In the genomic region with DNA sequence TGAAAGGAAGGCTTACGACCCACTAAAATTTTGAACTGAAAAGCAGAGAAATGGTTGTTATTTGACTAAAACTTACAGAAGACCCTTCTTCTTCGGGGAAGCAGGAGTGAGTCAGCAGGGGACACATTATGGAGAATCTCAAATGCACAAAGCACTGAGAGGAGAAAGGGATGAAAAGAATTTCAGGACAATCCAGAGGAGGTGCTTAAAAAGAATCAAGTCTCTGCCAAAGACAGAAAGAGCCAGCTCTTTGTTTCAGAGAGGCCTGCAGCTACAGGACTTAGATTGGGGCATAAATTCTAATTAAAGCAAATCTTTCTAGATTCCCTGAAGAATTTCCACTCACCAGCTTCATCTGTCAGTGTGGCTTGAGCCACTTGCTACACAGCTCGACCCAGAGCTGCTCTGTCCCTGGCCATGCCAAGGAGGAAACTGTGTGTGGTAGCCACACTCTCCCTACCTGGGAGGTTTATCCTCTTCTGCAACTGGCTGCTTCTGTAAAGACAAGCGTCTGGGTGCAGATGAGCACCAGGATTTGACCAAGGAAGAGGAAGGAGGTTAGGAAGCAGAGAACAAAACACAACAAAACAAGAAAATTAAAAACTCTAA, we compare ENCODE assay signal across 18 cellular contexts.
DNase-seq lines count a peak whose midpoint lies in the region; ATAC-seq and TF ChIP-seq lines count a peak whose summit lies in the region.
"Had no signal": no experiment of that assay in that cellular context is flagged by ENCODE, and none has a peak within 500 bp of the region (broad histone marks: within the 10 kb centered on the region; RNA-seq: fewer than 3 reads in every experiment).

No MANE protein-coding gene starts in this region.

- POLR2A ChIA-PET in SK-N-SH (lab: Yijun Ruan, JAX), result interaction anchor here (0.7 kb wide), 1 partner anchor 660 kb away, joined by 3 read pairs; no protein-coding TSS in a partner anchor

- no peaks in the 10 kb centered on the region for H3K36me3 ChIP-seq in GM23338 (ENCODE audit: insufficient read depth)
- H3K36me3 ChIP-seq in SK-N-SH (replicated peaks in 1 of 2; ENCODE audit: control insufficient read depth in 1 of 2, insufficient read depth in 2 of 2, low read length in 1 of 2), result no peaks in the 10 kb centered on the region
- H3K36me3 ChIP-seq in neuron (ENCODE audit: insufficient read depth, low read length), result no peaks in the 10 kb centered on the region
- H3K36me3 ChIP-seq in thyroid gland, result no peaks in the 10 kb centered on the region
- H3K36me3 ChIP-seq: vagina had no signal

- CTCF ChIA-PET in SK-N-SH (lab: Yijun Ruan, JAX), result no interaction called here

- H3K9me2 ChIP-seq in GM23338 (ENCODE audit: insufficient read depth), result 0 out of 2 replicates have a peak, but pooled peaks cover 5% of the 10 kb centered on the region
- H3K9me2 ChIP-seq in SK-N-SH, result no peaks in the 10 kb centered on the region

- no peak for TF ChIP-seq POLR2A in thyroid gland (IDR thresholded peaks at IDR 0.05)

- WGBS in SK-N-SH (ENCODE audit: low lambda C conversion rate), result 49% methylated on average over 4 of the region's 4 CpGs
- WGBS in thyroid gland, 2 donors, result 57 to 70% methylated on average over 4 of the region's 4 CpGs

- H3K9me3 ChIP-seq in SK-N-SH (no peaks in the 10 kb centered on the region), neuron (ENCODE audit: low read length) (peaks cover 3% of the 10 kb centered on the region), thyroid gland (no peaks in the 10 kb centered on the region)
- H3K9me3 ChIP-seq: vagina had no signal

- H3K27ac Mint-ChIP-seq in GM23338, result peak overlapping the region; percentile 85
- H3K27ac Mint-ChIP-seq in glutamatergic neuron (ENCODE audit: unreplicated experiment), result peak overlapping the region; percentile 44
- H3K27ac Mint-ChIP-seq in stimulated activated naive CD8-positive, alpha-beta T cell treated with anti-CD3 and anti-CD28 coated beads, Interleukin-15, amount 100 ng/mL, for 72 hours, result no peak overlapping the region

- TF ChIP-seq CTCF in GM23338 (conservative IDR thresholded peaks at IDR 0.05; ENCODE audit: low read depth in 2 of 2) (no peak), SK-N-SH (IDR thresholded peaks at IDR 0.05) (no peak), glutamatergic neuron (IDR thresholded peaks at IDR 0.05; ENCODE audit: partially characterized antibody, unreplicated experiment) (no peak), thyroid gland (IDR thresholded peaks at IDR 0.05) (no peak)

- intact Hi-C loops in thyroid gland (cut with DNase I), result no loop called here

- H2AFZ ChIP-seq in GM23338 (0 out of 2 replicates have a peak overlapping the region, but pooled peaks have one; percentile 19), SK-N-SH (ENCODE audit: low read depth) (no peak overlapping the region), neuron (ENCODE audit: low read depth, low read length) (peak overlapping the region; percentile 37)

- peaks cover 3% of the 10 kb centered on the region; the same call in 1 of the 3 replicates for H3K9me3 Mint-ChIP-seq in GM23338
- H3K9me3 Mint-ChIP-seq in glutamatergic neuron (ENCODE audit: unreplicated experiment), result no peaks in the 10 kb centered on the region
- H3K9me3 Mint-ChIP-seq in stimulated activated naive CD8-positive, alpha-beta T cell treated with anti-CD3 and anti-CD28 coated beads, Interleukin-15, amount 100 ng/mL, for 72 hours, result peaks cover 4 to 7% of the 10 kb centered on the region in 2 donors

- H3K4me1 Mint-ChIP-seq in GM23338, result peaks cover 29% of the 10 kb centered on the region
- peaks cover 11% of the 10 kb centered on the region for H3K4me1 Mint-ChIP-seq in glutamatergic neuron (ENCODE audit: low read depth, unreplicated experiment)
- H3K4me1 Mint-ChIP-seq in stimulated activated naive CD8-positive, alpha-beta T cell treated with anti-CD3 and anti-CD28 coated beads, Interleukin-15, amount 100 ng/mL, for 72 hours, result no peaks in the 10 kb centered on the region

- H3K27me3 ChIP-seq in GM23338 (ENCODE audit: insufficient read depth), result no peaks in the 10 kb centered on the region
- H3K27me3 ChIP-seq in SK-N-SH (ENCODE audit: insufficient read depth), result no peaks in the 10 kb centered on the region
- H3K27me3 ChIP-seq in neuron (ENCODE audit: insufficient read depth, low read length), result no peaks in the 10 kb centered on the region
- no peaks in the 10 kb centered on the region for H3K27me3 ChIP-seq in thyroid gland
- H3K27me3 ChIP-seq: vagina had no signal

- peaks cover 5% of the 10 kb centered on the region; the same call in 1 of the 3 replicates for H3K36me3 Mint-ChIP-seq in GM23338 (ENCODE audit: low read depth)
- no peaks in the 10 kb centered on the region for H3K36me3 Mint-ChIP-seq in glutamatergic neuron (ENCODE audit: unreplicated experiment)

- peak overlapping the region; percentile 85 for H3K27ac ChIP-seq in GM23338 (ENCODE audit: low read depth)
- peak overlapping the region in 1 of 2 experiments; percentile 2; a peak in 3 of 4 replicates for H3K27ac ChIP-seq in SK-N-SH (ENCODE audit: low read depth in 2 of 2, low read length in 1 of 2)
- H3K27ac ChIP-seq in thyroid gland, result no peak overlapping the region
- H3K27ac ChIP-seq: psoas muscle, vagina had no signal

- DNase-seq in GM23338 (ENCODE audit: low spot score), result peak; percentile 33
- DNase-seq in SK-N-SH, result no peak
- DNase-seq in glutamatergic neuron, result no peak
- no peak for DNase-seq in GM19240 (ENCODE audit: insufficient read length, low spot score)
- no peak for DNase-seq in stimulated activated naive CD8-positive, alpha-beta T cell treated with anti-CD3 and anti-CD28 coated beads, Interleukin-15, amount 100 ng/mL, for 72 hours
- DNase-seq in thyroid gland, result no peak
- no peak for DNase-seq in A172 (ENCODE audit: low spot score)
- DNase-seq: activated CD4-positive, alpha-beta T cell treated with anti-CD3 and anti-CD28 coated beads for 1 hour; activated CD8-positive, alpha-beta memory T cell treated with anti-CD3 and anti-CD28 coated beads, Interleukin-2, amount 50 U/mL, for 48 hours; activated gamma-delta T cell treated with Interleukin-2 at 50 U/mL for 16 hours; anterior cingulate cortex; NCI-H2081 treated with DMSO at 0.1 percent for 48 hours; psoas muscle; stimulated activated CD4-positive, alpha-beta T cell treated with anti-CD3 and anti-CD28 coated beads, Interleukin-15, amount 100 ng/mL, for 24 hours; stimulated activated naive CD8-positive, alpha-beta T cell treated with anti-CD3 and anti-CD28 coated beads, Interleukin-15, Interleukin-2, amounts not matched to agents 100 U/mL and 50 U/mL, for 24 hours; T-helper 9 cell had no signal

- no peak overlapping the region for H3K4me3 ChIP-seq in GM23338
- no peak overlapping the region for H3K4me3 ChIP-seq in SK-N-SH (ENCODE audit: low read depth in 2 of 2, low read length in 1 of 2)
- no peak overlapping the region for H3K4me3 ChIP-seq in neuron (ENCODE audit: low read length)
- no peak overlapping the region for H3K4me3 ChIP-seq in thyroid gland (replicated peaks in 1 of 3)
- H3K4me3 ChIP-seq: psoas muscle, vagina had no signal

- peak; percentile 82 for ATAC-seq in GM23338
- ATAC-seq in stimulated activated naive CD8-positive, alpha-beta T cell treated with anti-CD3 and anti-CD28 coated beads, Interleukin-15, amount 100 ng/mL, for 72 hours, result no peak
- ATAC-seq: psoas muscle; stimulated activated naive CD8-positive, alpha-beta T cell treated with anti-CD3 and anti-CD28 coated beads, Interleukin-15, Interleukin-2, amounts not matched to agents 100 U/mL and 50 U/mL, for 24 hours had no signal

- H3K79me2 ChIP-seq in GM23338 (replicated peaks; ENCODE audit: insufficient read depth) (no peaks in the 10 kb centered on the region), SK-N-SH (ENCODE audit: insufficient read depth) (no peaks in the 10 kb centered on the region)

- H3K27me3 Mint-ChIP-seq in GM23338 (ENCODE audit: insufficient read depth, low read depth, poor library complexity) (peaks cover 4% of the 10 kb centered on the region), glutamatergic neuron (ENCODE audit: unreplicated experiment) (no peaks in the 10 kb centered on the region)
- no peaks in the 10 kb centered on the region for H3K27me3 Mint-ChIP-seq in stimulated activated naive CD8-positive, alpha-beta T cell treated with anti-CD3 and anti-CD28 coated beads, Interleukin-15, amount 100 ng/mL, for 72 hours

- H3K4me2 ChIP-seq in GM23338, result peak overlapping the region; percentile 56
- peak overlapping the region; percentile 46; the same call in 1 of the 2 replicates for H3K4me2 ChIP-seq in SK-N-SH

- no peak overlapping the region for H3K9ac ChIP-seq in SK-N-SH

- TF ChIP-seq EP300 in SK-N-SH (IDR thresholded peaks at IDR 0.05; ENCODE audit: borderline replicate concordance in 1 of 2, low read depth in 1 of 2, low read length in 1 of 2), result no peak

- H3F3A ChIP-seq in GM23338 (replicated peaks; ENCODE audit: low read depth) (0 out of 2 replicates have a peak, but pooled peaks cover 3% of the 10 kb centered on the region), SK-N-SH (replicated peaks; ENCODE audit: insufficient read depth) (peaks cover 7% of the 10 kb centered on the region)

- H3K4me3 Mint-ChIP-seq in GM23338, result peak overlapping the region; percentile 39; the same call in 1 of the 3 replicates
- no peak overlapping the region for H3K4me3 Mint-ChIP-seq in glutamatergic neuron (ENCODE audit: unreplicated experiment)
- H3K4me3 Mint-ChIP-seq in stimulated activated naive CD8-positive, alpha-beta T cell treated with anti-CD3 and anti-CD28 coated beads, Interleukin-15, amount 100 ng/mL, for 72 hours, result no peak overlapping the region

- TF ChIP-seq RAD21 in SK-N-SH (IDR thresholded peaks at IDR 0.05; ENCODE audit: low read length), result no peak

- H3K4me1 ChIP-seq in GM23338 (ENCODE audit: insufficient read depth) (peaks cover 25% of the 10 kb centered on the region), SK-N-SH (ENCODE audit: control insufficient read depth in 1 of 2, insufficient read depth in 2 of 2, low read depth in 1 of 2, low read length in 1 of 2) (peaks cover 9 to 10% of the 10 kb centered on the region in 2 experiments), neuron (ENCODE audit: insufficient read depth, low read length) (peaks cover 42% of the 10 kb centered on the region), thyroid gland (no peaks in the 10 kb centered on the region)
- H3K4me1 ChIP-seq: psoas muscle had no signal

- H4K20me1 ChIP-seq in GM23338 (replicated peaks; ENCODE audit: insufficient read depth), result no peaks in the 10 kb centered on the region
- no peaks in the 10 kb centered on the region for H4K20me1 ChIP-seq in SK-N-SH (ENCODE audit: insufficient read depth)

TF ChIP-seq in GM23338, 12 proteins besides CTCF, POLR2A, EP300 and RAD21 (continues in another document):
- TF ChIP-seq EZH2phosphoT487 (IDR thresholded peaks at IDR 0.05; ENCODE audit: unreplicated experiment), result no peak
- no peak for TF ChIP-seq POLR2AphosphoS5 (IDR thresholded peaks at IDR 0.05; ENCODE audit: low read depth)

Comparison
In these comparisons a context has a peak if more than half of its experiments do, and no peak if none do; other contexts are left out.
1. H3K27ac Mint-ChIP-seq: peak in GM23338 (single experiment) and glutamatergic neuron (single experiment); none in stimulated activated naive CD8-positive, alpha-beta T cell treated with anti-CD3 and anti-CD28 coated beads, Interleukin-15, amount 100 ng/mL, for 72 hours (0 of 2).